ENCODE assay signal across 1 cellular context in the genomic region with DNA sequence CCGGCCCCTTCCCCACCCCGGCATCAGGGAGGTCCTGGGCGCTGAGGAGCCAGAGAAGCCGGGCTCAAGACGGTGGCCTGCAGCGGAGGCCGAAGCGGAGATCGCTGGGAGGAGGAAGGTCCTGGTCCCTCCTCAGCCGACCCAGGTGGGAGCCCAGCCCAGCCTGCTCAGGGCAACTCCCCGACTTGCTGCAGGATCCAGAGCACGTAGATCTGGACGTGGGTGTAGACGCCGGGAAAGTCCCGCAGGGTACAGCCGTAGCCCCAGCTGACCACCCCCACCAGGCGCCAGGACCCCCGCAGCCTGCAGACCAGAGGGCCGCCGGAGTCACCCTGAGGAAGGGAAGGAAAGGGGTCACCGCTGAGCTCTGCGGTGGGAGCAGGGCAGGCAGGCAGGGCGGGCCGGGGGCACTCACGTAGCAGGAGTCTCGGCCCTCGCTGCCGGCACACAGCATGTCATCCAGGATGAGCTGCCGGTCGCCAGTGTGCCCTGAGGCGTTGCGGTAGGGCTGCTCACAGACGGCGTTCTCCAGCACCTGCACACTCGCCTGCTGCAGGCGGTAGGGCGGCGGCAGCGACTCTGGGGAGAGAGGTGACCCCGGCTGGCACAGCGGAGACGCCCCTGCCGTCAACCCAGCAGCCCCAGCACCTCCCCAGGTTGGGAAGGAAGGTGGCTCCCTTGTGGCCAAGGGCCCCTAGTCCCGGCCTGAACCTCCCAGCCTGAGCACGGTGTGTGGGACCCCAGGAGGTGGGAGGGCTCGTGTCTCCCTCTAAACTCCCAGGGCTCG.
TF ChIP-seq lines count a peak whose summit lies in the region.

No MANE protein-coding gene starts in this region.

TF ChIP-seq in WTC11, 78 proteins besides CTCF, POLR2A, EP300 and RAD21 (continued from another document):
- TF ChIP-seq, protein P1, sequence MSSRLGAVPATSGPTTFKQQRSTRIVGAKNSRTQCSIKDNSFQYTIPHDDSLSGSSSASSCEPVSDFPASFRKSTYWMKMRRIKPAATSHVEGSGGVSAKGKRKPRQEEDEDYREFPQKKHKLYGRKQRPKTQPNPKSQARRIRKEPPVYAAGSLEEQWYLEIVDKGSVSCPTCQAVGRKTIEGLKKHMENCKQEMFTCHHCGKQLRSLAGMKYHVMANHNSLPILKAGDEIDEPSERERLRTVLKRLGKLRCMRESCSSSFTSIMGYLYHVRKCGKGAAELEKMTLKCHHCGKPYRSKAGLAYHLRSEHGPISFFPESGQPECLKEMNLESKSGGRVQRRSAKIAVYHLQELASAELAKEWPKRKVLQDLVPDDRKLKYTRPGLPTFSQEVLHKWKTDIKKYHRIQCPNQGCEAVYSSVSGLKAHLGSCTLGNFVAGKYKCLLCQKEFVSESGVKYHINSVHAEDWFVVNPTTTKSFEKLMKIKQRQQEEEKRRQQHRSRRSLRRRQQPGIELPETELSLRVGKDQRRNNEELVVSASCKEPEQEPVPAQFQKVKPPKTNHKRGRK (CRISPR knock-in tag; IDR thresholded peaks at IDR 0.05; ENCODE audit: borderline replicate concordance), result no peak
- TF ChIP-seq, protein P2, sequence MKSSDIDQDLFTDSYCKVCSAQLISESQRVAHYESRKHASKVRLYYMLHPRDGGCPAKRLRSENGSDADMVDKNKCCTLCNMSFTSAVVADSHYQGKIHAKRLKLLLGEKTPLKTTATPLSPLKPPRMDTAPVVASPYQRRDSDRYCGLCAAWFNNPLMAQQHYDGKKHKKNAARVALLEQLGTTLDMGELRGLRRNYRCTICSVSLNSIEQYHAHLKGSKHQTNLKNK (CRISPR knock-in tag; IDR thresholded peaks at IDR 0.05), result no peak
- TF ChIP-seq, protein P3, sequence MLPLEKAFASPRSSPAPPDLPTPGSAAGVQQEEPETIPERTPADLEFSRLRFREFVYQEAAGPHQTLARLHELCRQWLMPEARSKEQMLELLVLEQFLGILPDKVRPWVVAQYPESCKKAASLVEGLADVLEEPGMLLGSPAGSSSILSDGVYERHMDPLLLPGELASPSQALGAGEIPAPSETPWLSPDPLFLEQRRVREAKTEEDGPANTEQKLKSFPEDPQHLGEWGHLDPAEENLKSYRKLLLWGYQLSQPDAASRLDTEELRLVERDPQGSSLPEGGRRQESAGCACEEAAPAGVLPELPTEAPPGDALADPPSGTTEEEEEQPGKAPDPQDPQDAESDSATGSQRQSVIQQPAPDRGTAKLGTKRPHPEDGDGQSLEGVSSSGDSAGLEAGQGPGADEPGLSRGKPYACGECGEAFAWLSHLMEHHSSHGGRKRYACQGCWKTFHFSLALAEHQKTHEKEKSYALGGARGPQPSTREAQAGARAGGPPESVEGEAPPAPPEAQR (CRISPR knock-in tag; IDR thresholded peaks at IDR 0.05), result no peak
- TF ChIP-seq CREM (CRISPR knock-in tag; IDR thresholded peaks at IDR 0.05) (no peak), CBFB (CRISPR knock-in tag; IDR thresholded peaks at IDR 0.05; ENCODE audit: low read depth) (no peak), NR1H2 (CRISPR knock-in tag; IDR thresholded peaks at IDR 0.05) (no peak), ZNF219 (CRISPR knock-in tag; IDR thresholded peaks at IDR 0.05; ENCODE audit: borderline replicate concordance) (no peak), SP1 (CRISPR knock-in tag; conservative IDR thresholded peaks at IDR 0.05) (no peak), ZNF138 (CRISPR knock-in tag; conservative IDR thresholded peaks at IDR 0.05) (no peak)
- TF ChIP-seq, protein P4, sequence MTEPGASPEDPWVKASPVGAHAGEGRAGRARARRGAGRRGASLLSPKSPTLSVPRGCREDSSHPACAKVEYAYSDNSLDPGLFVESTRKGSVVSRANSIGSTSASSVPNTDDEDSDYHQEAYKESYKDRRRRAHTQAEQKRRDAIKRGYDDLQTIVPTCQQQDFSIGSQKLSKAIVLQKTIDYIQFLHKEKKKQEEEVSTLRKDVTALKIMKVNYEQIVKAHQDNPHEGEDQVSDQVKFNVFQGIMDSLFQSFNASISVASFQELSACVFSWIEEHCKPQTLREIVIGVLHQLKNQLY (CRISPR knock-in tag; IDR thresholded peaks at IDR 0.05), result no peak
- TF ChIP-seq, protein P5, sequence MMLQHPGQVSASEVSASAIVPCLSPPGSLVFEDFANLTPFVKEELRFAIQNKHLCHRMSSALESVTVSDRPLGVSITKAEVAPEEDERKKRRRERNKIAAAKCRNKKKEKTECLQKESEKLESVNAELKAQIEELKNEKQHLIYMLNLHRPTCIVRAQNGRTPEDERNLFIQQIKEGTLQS (CRISPR knock-in tag; conservative IDR thresholded peaks at IDR 0.05), result no peak
- TF ChIP-seq, protein P6, sequence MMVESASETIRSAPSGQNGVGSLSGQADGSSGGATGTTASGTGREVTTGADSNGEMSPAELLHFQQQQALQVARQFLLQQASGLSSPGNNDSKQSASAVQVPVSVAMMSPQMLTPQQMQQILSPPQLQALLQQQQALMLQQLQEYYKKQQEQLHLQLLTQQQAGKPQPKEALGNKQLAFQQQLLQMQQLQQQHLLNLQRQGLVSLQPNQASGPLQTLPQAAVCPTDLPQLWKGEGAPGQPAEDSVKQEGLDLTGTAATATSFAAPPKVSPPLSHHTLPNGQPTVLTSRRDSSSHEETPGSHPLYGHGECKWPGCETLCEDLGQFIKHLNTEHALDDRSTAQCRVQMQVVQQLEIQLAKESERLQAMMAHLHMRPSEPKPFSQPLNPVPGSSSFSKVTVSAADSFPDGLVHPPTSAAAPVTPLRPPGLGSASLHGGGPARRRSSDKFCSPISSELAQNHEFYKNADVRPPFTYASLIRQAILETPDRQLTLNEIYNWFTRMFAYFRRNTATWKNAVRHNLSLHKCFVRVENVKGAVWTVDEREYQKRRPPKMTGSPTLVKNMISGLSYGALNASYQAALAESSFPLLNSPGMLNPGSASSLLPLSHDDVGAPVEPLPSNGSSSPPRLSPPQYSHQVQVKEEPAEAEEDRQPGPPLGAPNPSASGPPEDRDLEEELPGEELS (CRISPR knock-in tag; IDR thresholded peaks at IDR 0.05), result no peak
